ENCODE assay signal across 7 cellular contexts in genomic region chr4:158769175-158769831, GRCh38. TPM values are rescaled to one million over a fixed set of nuclear protein-coding genes. Genes with fewer than 3 reads are reported as not detected.
DNase-seq lines count a peak whose midpoint lies in the region; ATAC-seq and TF ChIP-seq lines count a peak whose summit lies in the region.

No MANE protein-coding gene starts in this region.

- peak overlapping the region; percentile 93 for H3K27ac Mint-ChIP-seq in osteocyte (ENCODE audit: unreplicated experiment)

- in situ Hi-C loops in Panc1 (cut with HindIII; ENCODE audit: low pct_unique_long_range_greater_than_20kb, low sequenced_read_pairs), result no loop called here

- POLR2A ChIA-PET in Panc1 (lab: Charles Lee), result no interaction called here

- H3K9me3 ChIP-seq in Panc1 (ENCODE audit: control insufficient read depth, insufficient read depth, low read depth, low read length), result no peaks in the 10 kb centered on the region

- no peaks in the 10 kb centered on the region for H3K27me3 Mint-ChIP-seq in osteocyte (ENCODE audit: unreplicated experiment)

- no TSS peak for BruUV-seq in Panc1 (replicated peaks; lab: Mats Ljungman, UMichigan)

- peaks cover 25% of the 10 kb centered on the region for H3K4me1 Mint-ChIP-seq in osteocyte (ENCODE audit: unreplicated experiment)

- no peaks in the 10 kb centered on the region; the same call in 1 of the 2 replicates for H3K36me3 ChIP-seq in Panc1 (ENCODE audit: control insufficient read depth, insufficient read depth, low read length)
- H3K36me3 ChIP-seq in urinary bladder (ENCODE audit: insufficient read depth), result no peaks in the 10 kb centered on the region

- DNase-seq in Panc1 (ENCODE audit: low read depth, low spot score), result no peak
- peak; percentile 4 for DNase-seq in activated gamma-delta T cell treated with anti-CD3 and anti-CD28 coated beads, Interleukin-2, amount 50 U/mL, for 16 hours (ENCODE audit: low read depth)
- peak; percentile 23 for DNase-seq in glomerular visceral epithelial cell (ENCODE audit: extremely low spot score)
- peak; percentile 84 for DNase-seq in osteocyte (ENCODE audit: extremely low spot score, unreplicated experiment)

- H3K27ac ChIP-seq in Panc1 (ENCODE audit: low read length) (peak overlapping the region; percentile 68), urinary bladder (ENCODE audit: low read depth) (peak overlapping the region; percentile 79)

- no peaks in the 10 kb centered on the region for H3K36me3 Mint-ChIP-seq in osteocyte (ENCODE audit: unreplicated experiment)

- no peaks in the 10 kb centered on the region for H3K9me3 Mint-ChIP-seq in osteocyte (ENCODE audit: unreplicated experiment)

- CTCF ChIA-PET in Panc1 (lab: Charles Lee), result no interaction called here

- peak overlapping the region; percentile 99 for H3K4me3 Mint-ChIP-seq in osteocyte (ENCODE audit: unreplicated experiment)

- H3K4me1 ChIP-seq in Panc1 (ENCODE audit: control insufficient read depth, insufficient read depth, low read length) (peaks cover 20% of the 10 kb centered on the region), urinary bladder (ENCODE audit: insufficient read depth) (no peaks in the 10 kb centered on the region)

- under 1% methylated on average over 47 of the region's 47 CpGs for WGBS in urinary bladder

- peak; percentile 22 for ATAC-seq in GM18861 (IDR thresholded peaks at IDR 0.05; ENCODE audit: unreplicated experiment)
- ATAC-seq in HG02970 (IDR thresholded peaks at IDR 0.05; ENCODE audit: low FRiP score, unreplicated experiment), result peak; percentile 30
- peak; percentile 70 for ATAC-seq in Panc1

- H3K27me3 ChIP-seq in Panc1 (ENCODE audit: control insufficient read depth, insufficient read depth, low read length), result no peaks in the 10 kb centered on the region

- intact Hi-C loops in Panc1 (cut with micrococcal nuclease; ENCODE audit: unreplicated experiment), result no loop called here

- TF ChIP-seq CTCF in Panc1 (IDR thresholded peaks at IDR 0.05) (no peak), osteocyte (IDR thresholded peaks at IDR 0.05) (no peak)

- H3K4me3 ChIP-seq in Panc1 (ENCODE audit: low read depth in 2 of 2, low read length in 2 of 2) (peak overlapping the region; percentile 76 to 78), urinary bladder (ENCODE audit: low read depth, low read length) (peak overlapping the region; percentile 96)

RNA-seq across cellular contexts. Expression of gene FNIP2, which starts 0.5 kb away (rescaled TPM):
- total RNA-seq in Panc1 (2021; ENCODE audit: unreplicated experiment), result 17.7 TPM
- polyA plus RNA-seq in Panc1 (2012; ENCODE audit: insufficient read length), result 6.1 TPM
- total RNA-seq in osteocyte, result 14.4 and 17.3 TPM in 2 replicates
- total RNA-seq in urinary bladder, result 54.0 TPM
- 15.6 TPM for polyA plus RNA-seq in urinary bladder

RNA-seq across cellular contexts. Expression of gene PPID, which starts 46.1 kb away (rescaled TPM):
- 23.3 TPM for total RNA-seq in Panc1 (2021; ENCODE audit: unreplicated experiment)
- polyA plus RNA-seq in Panc1 (2012; ENCODE audit: insufficient read length), result 17.8 TPM
- 19.0 and 20.5 TPM in 2 replicates for total RNA-seq in osteocyte
- 38.2 TPM for total RNA-seq in urinary bladder
- polyA plus RNA-seq in urinary bladder, result 26.1 TPM
